24 cellular contexts compared by ENCODE assay signal in genomic region chr9:33414263-33414662, GRCh38. TPM values are rescaled to one million over a fixed set of nuclear protein-coding genes. Genes with fewer than 3 reads are reported as not detected.
DNase-seq lines count a peak whose midpoint lies in the region; ATAC-seq, FAIRE-seq and TF ChIP-seq lines count a peak whose summit lies in the region.
"Had no signal": no experiment of that assay in that cellular context is flagged by ENCODE, and none has a peak within 500 bp of the region (broad histone marks: within the 10 kb centered on the region; RNA-seq: fewer than 3 reads in every experiment).

No MANE protein-coding gene starts in this region.

- no peaks in the 10 kb centered on the region for H3K36me3 ChIP-seq in GM12878 (ENCODE audit: control insufficient read depth in 2 of 2, insufficient read depth in 2 of 2, low read length in 1 of 2)
- H3K36me3 ChIP-seq: MG63, tibial nerve had no signal

- peak overlapping the region; percentile 40 for H3K4me3 Mint-ChIP-seq in T-helper 1 cell treated with Interleukin-12 subunit alpha and Interleukin-12 subunit beta and Interleukin-4 antibody, amounts not matched to agents 30 μg/mL and 1 μg/mL, for 36 hours
- no peak overlapping the region for H3K4me3 Mint-ChIP-seq in progenitor cell of endocrine pancreas (ENCODE audit: low read depth)

- CTCF ChIA-PET in GM12878 (lab: Yijun Ruan, JAX), result interaction anchor here (0.9 to 10.1 kb wide), 7 partner anchors 10 to 188 kb away, joined by 4 to 113 read pairs (median 7); partner anchors contain the start of gene AQP3

- H3K36me3 Mint-ChIP-seq in T-helper 1 cell treated with Interleukin-12 subunit alpha and Interleukin-12 subunit beta and Interleukin-4 antibody, amounts not matched to agents 30 μg/mL and 1 μg/mL, for 36 hours (ENCODE audit: low read depth), result no peaks in the 10 kb centered on the region
- no peaks in the 10 kb centered on the region for H3K36me3 Mint-ChIP-seq in progenitor cell of endocrine pancreas (ENCODE audit: insufficient read depth)
- H3K36me3 Mint-ChIP-seq: activated naive CD4-positive, alpha-beta T cell treated with anti-CD3 and anti-CD28 coated beads, Interleukin-2, amount 50 U/mL, for 72 hours had no signal

- RAD21 ChIA-PET in GM12878 (lab: Charles Lee; ENCODE audit: unreplicated experiment), result interaction anchor here (1.8 to 3.2 kb wide), 3 partner anchors 10 to 53 kb away, joined by 9 to 12 read pairs (median 11); no protein-coding TSS in a partner anchor

- SMC1A ChIA-PET in GM12878 (lab: Charles Lee; ENCODE audit: uncharacterized antibody, unreplicated experiment), result interaction anchor here (1.1 to 2.8 kb wide), 3 partner anchors 39 to 59 kb away, joined by 3 to 18 read pairs (median 5); partner anchors contain the start of gene NOL6

- no peaks in the 10 kb centered on the region for H3K9me3 ChIP-seq in GM12878 (replicated peaks; ENCODE audit: control insufficient read depth, insufficient read depth, low read length)
- H3K9me3 ChIP-seq: MG63, tibial nerve had no signal

- BruUV-seq in GM12878 (replicated peaks; lab: Mats Ljungman, UMichigan), result no TSS peak

- H3K27me3 ChIP-seq in GM12878 (replicated peaks in 1 of 2; ENCODE audit: control insufficient read depth in 2 of 2, insufficient read depth in 2 of 2, low read length in 1 of 2), result no peaks in the 10 kb centered on the region; a peak in 1 of 4 replicates
- H3K27me3 ChIP-seq: MG63, tibial nerve had no signal

- H3K27me3 Mint-ChIP-seq in T-helper 1 cell treated with Interleukin-12 subunit alpha and Interleukin-12 subunit beta and Interleukin-4 antibody, amounts not matched to agents 30 μg/mL and 1 μg/mL, for 36 hours (ENCODE audit: low read depth), result no peaks in the 10 kb centered on the region
- no peaks in the 10 kb centered on the region for H3K27me3 Mint-ChIP-seq in progenitor cell of endocrine pancreas

- H4K20me1 ChIP-seq in GM12878 (ENCODE audit: control insufficient read depth, insufficient read depth), result no peaks in the 10 kb centered on the region

- POLR2A ChIA-PET in GM12878 (lab: Charles Lee), result no interaction called here

- in situ Hi-C loops in GM13976 (cut with MboI; ENCODE audit: low sequenced_read_pairs, unreplicated experiment) (no loop called here), GM12878 (cut with MboI) (no loop called here)

- FAIRE-seq in GM12878 (lab: Jason Lieb, UNC), result no peak
- FAIRE-seq: GM19239, TTC549 had no signal

- peak overlapping the region; percentile 94 for H3K27ac Mint-ChIP-seq in T-helper 1 cell treated with Interleukin-12 subunit alpha and Interleukin-12 subunit beta and Interleukin-4 antibody, amounts not matched to agents 30 μg/mL and 1 μg/mL, for 36 hours
- H3K27ac Mint-ChIP-seq in progenitor cell of endocrine pancreas, result peak overlapping the region; percentile 13

- no peaks in the 10 kb centered on the region for H3K4me1 ChIP-seq in GM12878 (ENCODE audit: control insufficient read depth, insufficient read depth, low read length)
- H3K4me1 ChIP-seq: parathyroid adenoma had no signal

- H3K4me2 ChIP-seq in GM12878 (ENCODE audit: control insufficient read depth, insufficient read depth), result no peak overlapping the region

- no peak for TF ChIP-seq RAD21 in GM12878 (IDR thresholded peaks at IDR 0.05; ENCODE audit: insufficient read depth, low read depth, low read length)

- no peak overlapping the region for H3K9ac ChIP-seq in GM12878 (ENCODE audit: control insufficient read depth, insufficient read depth, low read length)
- H3K9ac ChIP-seq: parathyroid adenoma had no signal

- no peak overlapping the region for H3K27ac ChIP-seq in GM12878 (ENCODE audit: control insufficient read depth, insufficient read depth)
- H3K27ac ChIP-seq: parathyroid adenoma, tibial nerve had no signal

- TF ChIP-seq EP300 in GM12878 (IDR thresholded peaks at IDR 0.05; ENCODE audit: borderline replicate concordance in 1 of 2, control insufficient read depth in 1 of 2, low read depth in 2 of 2, low read length in 2 of 2), result no peak

- DNase-seq in T-helper 1 cell (no peak), GM13976 (ENCODE audit: low spot score) (peak; percentile 49), GM12878 (ENCODE audit: low read depth, low spot score) (no peak), progenitor cell of endocrine pancreas (ENCODE audit: low spot score, unreplicated experiment) (no peak), left lobe of liver (ENCODE audit: low spot score) (no peak), left ventricle myocardium superior (no peak)
- DNase-seq: 8988T; C1 segment of cervical spinal cord; DMS79 treated with DMSO at 0.1 percent for 48 hours; effector CD8-positive, alpha-beta T cell; hypothalamus; MG63; NCI-H1930; NCI-H446 treated with DMSO at 0.1 percent for 48 hours had no signal

- no peak overlapping the region for H2AFZ ChIP-seq in GM12878 (ENCODE audit: control insufficient read depth, low read depth, low read length)
- H2AFZ ChIP-seq: parathyroid adenoma had no signal

- TF ChIP-seq CTCF in GM13976 (IDR thresholded peaks at IDR 0.05; ENCODE audit: borderline replicate concordance, control extremely low read depth, extremely low read depth, insufficient read depth, missing control alignments) (no peak), GM12878 (IDR thresholded peaks at IDR 0.05 in 2 of 3, conservative IDR thresholded peaks at IDR 0.05 in 1 of 3; ENCODE audit: control insufficient read depth in 2 of 3, extremely low read depth in 1 of 3, insufficient read depth in 1 of 3, low read depth in 3 of 3, low read length in 3 of 3) (no peak), progenitor cell of endocrine pancreas (IDR thresholded peaks at IDR 0.05; ENCODE audit: unreplicated experiment) (no peak)

- ATAC-seq in GM12878, result peak; percentile 13; the same call in 1 of the 3 replicates
- no peak for ATAC-seq in HG02678 (IDR thresholded peaks at IDR 0.05; ENCODE audit: unreplicated experiment)
- ATAC-seq in left lobe of liver, result no peak
- no peak for ATAC-seq in left ventricle myocardium superior
- ATAC-seq: HCT116 had no signal

- no peaks in the 10 kb centered on the region for H3K9me3 Mint-ChIP-seq in T-helper 1 cell treated with Interleukin-12 subunit alpha and Interleukin-12 subunit beta and Interleukin-4 antibody, amounts not matched to agents 30 μg/mL and 1 μg/mL, for 36 hours
- H3K9me3 Mint-ChIP-seq in progenitor cell of endocrine pancreas (ENCODE audit: low read depth), result no peaks in the 10 kb centered on the region
- H3K9me3 Mint-ChIP-seq: activated naive CD4-positive, alpha-beta T cell treated with anti-CD3 and anti-CD28 coated beads, Interleukin-2, amount 50 U/mL, for 72 hours had no signal

- intact Hi-C loops in GM12878 (cut with micrococcal nuclease; ENCODE audit: unreplicated experiment) (no loop called here), left ventricle myocardium superior (cut with micrococcal nuclease) (no loop called here)

- no peak for TF ChIP-seq POLR2A in GM12878 (IDR thresholded peaks at IDR 0.05; ENCODE audit: low read depth, low read length)

- H3K4me1 Mint-ChIP-seq in T-helper 1 cell treated with Interleukin-12 subunit alpha and Interleukin-12 subunit beta and Interleukin-4 antibody, amounts not matched to agents 30 μg/mL and 1 μg/mL, for 36 hours (ENCODE audit: low read depth), result peaks cover 43% of the 10 kb centered on the region
- H3K4me1 Mint-ChIP-seq in progenitor cell of endocrine pancreas (ENCODE audit: low read depth), result peaks cover 19% of the 10 kb centered on the region

- no peaks in the 10 kb centered on the region for H3K79me2 ChIP-seq in GM12878 (ENCODE audit: control insufficient read depth, insufficient read depth, low read length)
- H3K79me2 ChIP-seq: parathyroid adenoma had no signal

- no peak overlapping the region for H3K4me3 ChIP-seq in GM12878
- H3K4me3 ChIP-seq: MG63, tibial nerve had no signal

- WGBS in GM12878 (ENCODE audit: insufficient coverage, insufficient replicate concordance, low lambda C conversion rate, missing lambda C conversion rate), result 32% methylated on average over 3 of the region's 3 CpGs

RNA-seq across cellular contexts. Expression of gene AQP7, which starts 11.9 kb away (rescaled TPM):
- total RNA-seq in GM12878 (2013; cell fraction: nucleolus; rRNA removed), result 1.8 and 2.7 TPM in 2 replicates
- total RNA-seq in GM12878 (2014; rRNA removed) (not detected in 2 replicates), GM12878 (2014; rRNA removed; fragmentation: Illumina TruSeq; extraction: Trizol) (not detected in 2 replicates), GM12878 (2021) (not detected in 2 replicates), progenitor cell of endocrine pancreas (3.3 and 4.4 TPM in 2 replicates), left lobe of liver (30.7 TPM), left ventricle myocardium superior (173 TPM)
- polyA plus RNA-seq in GM12878 (2011; ENCODE audit: low read depth), result not detected
- polyA plus RNA-seq in GM12878 (2011; rRNA removed) (0.04 and 0.06 TPM in 2 replicates), GM12878 (2014; fragmentation: Illumina TruSeq; extraction: Trizol) (not detected in 2 replicates), GM12878 (2014; fragmentation: Nextera tagmentation; extraction: Ambion mirVana) (under 1 TPM in 1 of 2 experiments, not detected in 1; 0.18 TPM), GM12878 (2014; rRNA removed) (0.04 TPM in 1 of 2 replicates, not detected in the other), GM12878 (2016; fragmentation: Nextera tagmentation; extraction: Ambion mirVana) (not detected)
- polyA plus RNA-seq in GM12878 (2011; cell fraction: cytosol; rRNA removed), result 0.08 and 0.10 TPM in 2 replicates
- 0.09 and 0.39 TPM in 2 replicates for polyA plus RNA-seq in GM12878 (2011; cell fraction: nucleus; rRNA removed)
- not detected in 2 replicates for polyA plus RNA-seq in GM12878 (2012)
- polyA minus RNA-seq in GM12878 (2011; rRNA and poly(A)+ RNA removed), result not detected in 2 replicates
- polyA minus RNA-seq in GM12878 (2011; cell fraction: cytosol; rRNA and poly(A)+ RNA removed), result not detected in 2 replicates
- polyA minus RNA-seq in GM12878 (2011; cell fraction: nucleus; rRNA and poly(A)+ RNA removed), result 0.48 and 0.77 TPM in 2 replicates
- total RNA-seq: activated CD8-positive, alpha-beta memory T cell treated with anti-CD3 and anti-CD28 coated beads for 36 hours; SK-MEL-5 had no signal

RNA-seq across cellular contexts. Expression of gene AQP3, which starts 33.1 kb away (rescaled TPM):
- total RNA-seq in GM12878 (2013; cell fraction: nucleolus; rRNA removed), result 0.47 and 0.92 TPM in 2 replicates
- total RNA-seq in GM12878 (2014; rRNA removed) (3.1 and 6.5 TPM in 2 replicates), GM12878 (2014; rRNA removed; fragmentation: Illumina TruSeq; extraction: Trizol) (2.0 and 3.0 TPM in 2 replicates), GM12878 (2021) (3.4 and 4.8 TPM in 2 replicates), progenitor cell of endocrine pancreas (6.3 and 6.9 TPM in 2 replicates), left lobe of liver (89.5 TPM), left ventricle myocardium superior (14.8 TPM)
- polyA plus RNA-seq in GM12878 (2011; ENCODE audit: low read depth), result 2.6 TPM
- polyA plus RNA-seq in GM12878 (2011; rRNA removed) (4.1 and 5.5 TPM in 2 replicates), GM12878 (2014; fragmentation: Illumina TruSeq; extraction: Trizol) (0.95 and 2.6 TPM in 2 replicates), GM12878 (2014; fragmentation: Nextera tagmentation; extraction: Ambion mirVana) (under 1 TPM; 0.60 to 0.71 TPM), GM12878 (2014; rRNA removed) (4.2 and 6.9 TPM in 2 replicates), GM12878 (2016; fragmentation: Nextera tagmentation; extraction: Ambion mirVana) (10 to 100 TPM; 11.2 to 11.8 TPM)
- polyA plus RNA-seq in GM12878 (2011; cell fraction: cytosol; rRNA removed), result 10.2 and 11.0 TPM in 2 replicates
- polyA plus RNA-seq in GM12878 (2011; cell fraction: nucleus; rRNA removed), result 9.5 and 11.4 TPM in 2 replicates
- polyA plus RNA-seq in GM12878 (2012), result 1.8 and 4.9 TPM in 2 replicates
- 3.9 and 6.0 TPM in 2 replicates for polyA minus RNA-seq in GM12878 (2011; rRNA and poly(A)+ RNA removed)
- 6.7 and 7.4 TPM in 2 replicates for polyA minus RNA-seq in GM12878 (2011; cell fraction: cytosol; rRNA and poly(A)+ RNA removed)
- 1.4 and 2.3 TPM in 2 replicates for polyA minus RNA-seq in GM12878 (2011; cell fraction: nucleus; rRNA and poly(A)+ RNA removed)
- total RNA-seq: SK-MEL-5 had no signal

RNA-seq across cellular contexts. Expression of gene NOL6, which starts 59.5 kb away (rescaled TPM):
- total RNA-seq in GM12878 (2013; cell fraction: nucleolus; rRNA removed), result 41.2 and 42.0 TPM in 2 replicates
- total RNA-seq in GM12878 (2014; rRNA removed), result 29.4 and 34.0 TPM in 2 replicates
- 18.8 and 20.7 TPM in 2 replicates for total RNA-seq in GM12878 (2014; rRNA removed; fragmentation: Illumina TruSeq; extraction: Trizol)
- 51.8 and 53.2 TPM in 2 replicates for total RNA-seq in GM12878 (2021)
- 15.3 TPM for polyA plus RNA-seq in GM12878 (2011; ENCODE audit: low read depth)
- polyA plus RNA-seq in GM12878 (2011; rRNA removed), result 9.1 and 26.4 TPM in 2 replicates
- 24.6 and 24.9 TPM in 2 replicates for polyA plus RNA-seq in GM12878 (2011; cell fraction: cytosol; rRNA removed)
- polyA plus RNA-seq in GM12878 (2011; cell fraction: nucleus; rRNA removed), result 51.7 and 61.5 TPM in 2 replicates
- 16.0 and 17.8 TPM in 2 replicates for polyA plus RNA-seq in GM12878 (2012)
- polyA plus RNA-seq in GM12878 (2014; fragmentation: Illumina TruSeq; extraction: Trizol), result 26.8 and 36.9 TPM in 2 replicates
- 10 to 100 TPM in 1 of 2 experiments, 1 to 10 TPM in 1; 8.3 to 13.2 TPM for polyA plus RNA-seq in GM12878 (2014; fragmentation: Nextera tagmentation; extraction: Ambion mirVana)
- polyA plus RNA-seq in GM12878 (2014; rRNA removed), result 32.2 and 40.1 TPM in 2 replicates
- 10 to 100 TPM; 40.6 to 47.1 TPM for polyA plus RNA-seq in GM12878 (2016; fragmentation: Nextera tagmentation; extraction: Ambion mirVana)
- 35.0 and 35.3 TPM in 2 replicates for polyA minus RNA-seq in GM12878 (2011; rRNA and poly(A)+ RNA removed)
- polyA minus RNA-seq in GM12878 (2011; cell fraction: cytosol; rRNA and poly(A)+ RNA removed), result 13.2 and 16.1 TPM in 2 replicates
- polyA minus RNA-seq in GM12878 (2011; cell fraction: nucleus; rRNA and poly(A)+ RNA removed), result 33.0 and 59.5 TPM in 2 replicates
- 29.6 and 32.7 TPM in 2 replicates for total RNA-seq in progenitor cell of endocrine pancreas
- total RNA-seq in left lobe of liver, result 15.3 TPM
- total RNA-seq in left ventricle myocardium superior, result 12.7 TPM
